28 cellular contexts compared by ENCODE assay signal in the genomic region with DNA sequence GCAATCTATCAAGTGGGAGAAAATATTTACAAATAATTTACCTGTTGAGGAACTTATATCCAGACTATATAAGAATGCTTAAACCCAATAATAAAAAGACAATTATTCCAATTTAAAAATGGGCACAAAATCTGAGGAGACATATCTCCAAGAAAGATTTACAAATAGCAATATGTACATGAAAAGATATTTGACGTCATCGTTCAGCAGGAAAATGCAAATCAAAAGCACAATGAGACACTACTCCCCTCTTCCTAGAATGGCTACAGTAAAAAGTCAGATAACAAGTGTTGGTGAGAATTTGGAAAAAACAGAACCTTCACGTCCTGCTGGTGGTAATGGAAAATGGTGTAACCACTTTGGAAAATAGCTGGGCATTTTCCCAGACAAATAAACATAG.
"Had no signal": no experiment of that assay in that cellular context is flagged by ENCODE, and none has a peak within 500 bp of the region (broad histone marks: within the 10 kb centered on the region; RNA-seq: fewer than 3 reads in every experiment).

No MANE protein-coding gene starts in this region.

- H3K36me3 ChIP-seq: colonic mucosa, esophagus muscularis mucosa, esophagus squamous epithelium, gastrocnemius medialis, gastroesophageal sphincter, heart left ventricle, heart right ventricle had no signal

- H3K4me3 ChIP-seq: colonic mucosa, coronary artery, dorsolateral prefrontal cortex, esophagus muscularis mucosa, esophagus squamous epithelium, gastrocnemius medialis, gastroesophageal sphincter, heart left ventricle, heart right ventricle had no signal

- ATAC-seq: effector memory CD8-positive, alpha-beta T cell; esophagus mucosa; foreskin keratinocyte; gastrocnemius medialis; gastroesophageal sphincter; heart left ventricle; heart right ventricle had no signal

- DNase-seq: colonic mucosa; cortex of kidney; dermis blood vessel endothelial cell; dorsolateral prefrontal cortex; effector CD4-positive, alpha-beta T cell; effector CD8-positive, alpha-beta T cell; effector memory CD4-positive, alpha-beta T cell; effector memory CD8-positive, alpha-beta T cell; endodermal cell; erythroblast; esophagus squamous epithelium; foreskin fibroblast; foreskin keratinocyte; foreskin melanocyte; gastrocnemius medialis; glutamatergic neuron; head of caudate nucleus; heart left ventricle; heart right ventricle had no signal

- H3K9me3 ChIP-seq: colonic mucosa, esophagus squamous epithelium, gastrocnemius medialis had no signal

- H3K27me3 ChIP-seq: colonic mucosa, dorsolateral prefrontal cortex, esophagus muscularis mucosa, esophagus squamous epithelium, foreskin keratinocyte, gastrocnemius medialis, gastroesophageal sphincter, heart right ventricle had no signal

- H3K27ac ChIP-seq: colonic mucosa, coronary artery, dorsolateral prefrontal cortex, epithelial cell of prostate, esophagus muscularis mucosa, esophagus squamous epithelium, foreskin keratinocyte, gastrocnemius medialis, gastroesophageal sphincter, heart left ventricle, heart right ventricle had no signal

- H3K4me1 ChIP-seq: colonic mucosa, esophagus squamous epithelium, foreskin keratinocyte, gastrocnemius medialis, heart left ventricle, heart right ventricle had no signal

- FAIRE-seq: colon, endometrium, endothelial cell of umbilical vein, frontal cortex had no signal
